In genomic region chr11:46388619-46389449, GRCh38 we compare ENCODE assay signal across 10 cellular contexts. TPM values are rescaled to one million over a fixed set of nuclear protein-coding genes. Genes with fewer than 3 reads are reported as not detected.
DNase-seq lines count a peak whose midpoint lies in the region; ATAC-seq, FAIRE-seq and TF ChIP-seq lines count a peak whose summit lies in the region.
"Had no signal": no experiment of that assay in that cellular context is flagged by ENCODE, and none has a peak within 500 bp of the region (broad histone marks: within the 10 kb centered on the region; RNA-seq: fewer than 3 reads in every experiment).

No MANE protein-coding gene starts in this region.

- H4K20me1 ChIP-seq in Loucy (ENCODE audit: insufficient read depth, low read length, poor library complexity, severe bottlenecking): no peaks in the 10 kb centered on the region
- no peaks in the 10 kb centered on the region for H4K20me1 ChIP-seq in mammary epithelial cell (ENCODE audit: insufficient read depth, low read length)

- peak overlapping the region; percentile 79 for H3K4me2 ChIP-seq in Loucy (ENCODE audit: low read depth, low read length, poor library complexity, severe bottlenecking)
- H3K4me2 ChIP-seq in mammary epithelial cell (ENCODE audit: insufficient read depth, low read depth, low read length): peak overlapping the region; percentile 99

- H3K4me3 Mint-ChIP-seq in nephron progenitor cell (peak overlapping the region; percentile 10), CD14-positive monocyte (peak overlapping the region in 1 of 2 donors; percentile 86)

- H3K9me3 Mint-ChIP-seq in nephron progenitor cell (no peaks in the 10 kb centered on the region), CD14-positive monocyte (peaks cover 0 to 21% (median 6%) of the 10 kb centered on the region in 7 donors)

- in situ Hi-C loops in mammary epithelial cell (cut with MboI; ENCODE audit: low sequenced_read_pairs in 2 of 2): loop anchor here in 1 of 2 donors (10.0 kb wide), 1 partner anchor 146 kb away; no protein-coding TSS in a partner anchor

- H3K79me2 ChIP-seq in Loucy (ENCODE audit: insufficient read depth, low read length) (no peaks in the 10 kb centered on the region), mammary epithelial cell (ENCODE audit: insufficient read depth, low read length) (no peaks in the 10 kb centered on the region)

- H3K36me3 Mint-ChIP-seq in nephron progenitor cell (ENCODE audit: low read depth) (peaks cover 19% of the 10 kb centered on the region), CD14-positive monocyte (peaks cover 0 to 2% of the 10 kb centered on the region in 2 donors)

- H3K27ac Mint-ChIP-seq in nephron progenitor cell: no peak overlapping the region
- H3K27ac Mint-ChIP-seq in CD14-positive monocyte: peak overlapping the region in 1 of 7 donors; percentile 20

- peaks cover 4% of the 10 kb centered on the region for H3K27me3 ChIP-seq in Loucy (ENCODE audit: insufficient read depth, low read length, poor library complexity, severe bottlenecking)
- H3K27me3 ChIP-seq in mammary epithelial cell (ENCODE audit: insufficient read depth, low read length): peaks cover 13% of the 10 kb centered on the region

- peak; percentile 15 for FAIRE-seq in G401.6 (lab: Jason Lieb, UNC)

- intact Hi-C loops in mammary epithelial cell (cut with micrococcal nuclease) (loop anchor here (1.0 kb wide), 3 partner anchors 140 to 228 kb away; partner anchors contain the start of genes ATG13 and HARBI1), CD14-positive monocyte (cut with micrococcal nuclease) (loop anchor here (2.0 to 10.0 kb wide), 3 partner anchors 146 to 226 kb away; partner anchors contain the start of genes ATG13 (in 1 of the 2) and HARBI1 (in 1 of the 2))

- H3K27ac ChIP-seq in mammary epithelial cell (ENCODE audit: insufficient read depth, low read depth, low read length): no peak overlapping the region

- TF ChIP-seq CTCF in Loucy (conservative IDR thresholded peaks at IDR 0.05; ENCODE audit: low read length): no peak
- no peak for TF ChIP-seq CTCF in mammary epithelial cell (conservative IDR thresholded peaks at IDR 0.05 in 1 of 2, IDR thresholded peaks at IDR 0.05 in 1 of 2; ENCODE audit: extremely low read depth in 1 of 2, insufficient read depth in 1 of 2, low read depth in 1 of 2, low read length in 2 of 2)
- TF ChIP-seq CTCF in nephron progenitor cell (IDR thresholded peaks at IDR 0.05): no peak
- no peak for TF ChIP-seq CTCF in CD14-positive monocyte (IDR thresholded peaks at IDR 0.05)

- no peaks in the 10 kb centered on the region for H3F3A ChIP-seq in Loucy (ENCODE audit: low read depth)

- H3K27me3 Mint-ChIP-seq in nephron progenitor cell (ENCODE audit: low read depth, poor library complexity): peaks cover 77% of the 10 kb centered on the region
- peaks cover 65 to 90% (median 72%) of the 10 kb centered on the region in 3 donors for H3K27me3 Mint-ChIP-seq in CD14-positive monocyte (ENCODE audit: low read depth in 3 of 3)

- dilution Hi-C loops in mammary epithelial cell (cut with HindIII; ENCODE audit: low sequenced_read_pairs): no loop called here

- DNase-seq in mammary epithelial cell (no peak), nephron progenitor cell (no peak), CD14-positive monocyte (ENCODE audit: low spot score) (no peak), kidney glomerular epithelial cell (lab: John Stamatoyannopoulos, UW) (no peak), anterior cingulate cortex (lab: John Stamatoyannopoulos, UW) (no peak)
- DNase-seq: GF-D8 had no signal

- peak overlapping the region; percentile 74 for H3K4me3 ChIP-seq in Loucy (ENCODE audit: low read length, poor library complexity, severe bottlenecking)
- peak overlapping the region in 1 of 3 experiments; percentile 54 for H3K4me3 ChIP-seq in mammary epithelial cell (replicated peaks in 1 of 3; ENCODE audit: insufficient read depth in 1 of 3, low read depth in 2 of 3, low read length in 3 of 3)

- H3K9ac ChIP-seq in Loucy (ENCODE audit: low read depth, low read length, poor library complexity, severe bottlenecking) (no peak overlapping the region), mammary epithelial cell (ENCODE audit: insufficient read depth, low read length) (no peak overlapping the region)

- H3K4me1 Mint-ChIP-seq in nephron progenitor cell (peaks cover 54% of the 10 kb centered on the region), CD14-positive monocyte (peaks cover 42% of the 10 kb centered on the region)

- CTCF ChIA-PET in mammary epithelial cell (lab: Charles Lee; ENCODE audit: low non-redundant PET): interaction anchor here (0.6 to 0.9 kb wide), 2 partner anchors 140 to 141 kb away, joined by 6 to 46 read pairs; no protein-coding TSS in a partner anchor

- no TSS peak for BruUV-seq in mammary epithelial cell (replicated peaks; lab: Mats Ljungman, UMichigan)

- 17% methylated on average over 15 of the region's 21 CpGs for WGBS in mammary epithelial cell (ENCODE audit: low coverage, missing lambda C conversion rate)

- H3K36me3 ChIP-seq in Loucy (ENCODE audit: insufficient read depth, low read length) (no peaks in the 10 kb centered on the region), mammary epithelial cell (ENCODE audit: insufficient read depth, low read length) (no peaks in the 10 kb centered on the region)
- H3K36me3 ChIP-seq: MG63 had no signal

- H2AFZ ChIP-seq in Loucy (ENCODE audit: low read length): peak overlapping the region; percentile 92; the same call in 1 of the 2 replicates
- peak overlapping the region; percentile 76 for H2AFZ ChIP-seq in mammary epithelial cell (ENCODE audit: low read depth, low read length)

- H3K9me2 ChIP-seq in Loucy (replicated peaks; ENCODE audit: low read depth, low read length): no peaks in the 10 kb centered on the region

- H3K9me3 ChIP-seq in Loucy (ENCODE audit: insufficient read depth, low read depth, low read length): no peaks in the 10 kb centered on the region
- H3K9me3 ChIP-seq in mammary epithelial cell (replicated peaks; ENCODE audit: insufficient read depth, low read length): no peaks in the 10 kb centered on the region
- H3K9me3 ChIP-seq: MG63 had no signal

- ATAC-seq in GM19328 (IDR thresholded peaks at IDR 0.05; ENCODE audit: unreplicated experiment): no peak

- H3K4me1 ChIP-seq in Loucy (ENCODE audit: insufficient read depth, low read length, poor library complexity, severe bottlenecking) (peaks cover 9% of the 10 kb centered on the region), mammary epithelial cell (ENCODE audit: insufficient read depth, low read length) (peaks cover 28% of the 10 kb centered on the region)

RNA-seq across cellular contexts. Expression of gene CHRM4, which starts 2.7 kb away (rescaled TPM):
- total RNA-seq in mammary epithelial cell: under 1 TPM in 1 of 2 donors, not detected in 1; 0.17 TPM
- polyA plus RNA-seq in mammary epithelial cell (0.03 TPM), CD14-positive monocyte (under 1 TPM in 1 of 2 donors, not detected in 1; 0.15 TPM)
- polyA minus RNA-seq in mammary epithelial cell: not detected

RNA-seq across cellular contexts. Expression of gene MDK, which starts 7.4 kb away (rescaled TPM):
- total RNA-seq in mammary epithelial cell: 1 to 10 TPM; 2.3 to 2.4 TPM
- polyA plus RNA-seq in mammary epithelial cell: 2.1 TPM
- not detected for polyA minus RNA-seq in mammary epithelial cell
- not detected for polyA plus RNA-seq in CD14-positive monocyte

RNA-seq across cellular contexts. Expression of gene DGKZ, which starts 41.6 kb away (rescaled TPM):
- total RNA-seq in mammary epithelial cell: 10 to 100 TPM; 80.7 to 83.6 TPM
- polyA plus RNA-seq in mammary epithelial cell (71.3 TPM), CD14-positive monocyte (10 to 100 TPM; 30.4 to 33.4 TPM)
- 90.3 TPM for polyA minus RNA-seq in mammary epithelial cell
